ENCODE assay signal across 30 cellular contexts in genomic region chr11:122050021-122050710, GRCh38.
"Had no signal": no experiment of that assay in that cellular context is flagged by ENCODE, and none has a peak within 500 bp of the region (broad histone marks: within the 10 kb centered on the region; RNA-seq: fewer than 3 reads in every experiment).

No MANE protein-coding gene starts in this region.

- H3K27me3 Mint-ChIP-seq: activated CD8-positive, alpha-beta memory T cell treated with anti-CD3 and anti-CD28 coated beads, Interleukin-2, amount 10 ng/mL, durations not matched to agents 7 days and 5 days had no signal

- ATAC-seq: activated CD4-positive, alpha-beta T cell treated with anti-CD3 and anti-CD28 coated beads for 36 hours; activated CD8-positive, alpha-beta memory T cell treated with anti-CD3 and anti-CD28 coated beads, Interleukin-2, amount 10 ng/mL, durations not matched to agents 7 days and 5 days; activated CD8-positive, alpha-beta T cell treated with anti-CD3 and anti-CD28 coated beads, Interleukin-2, amount 10 ng/mL, durations not matched to agents 7 days and 5 days; activated naive CD4-positive, alpha-beta T cell treated with anti-CD3 and anti-CD28 coated beads, Interleukin-2, amount 50 U/mL, for 72 hours; body of pancreas; effector memory CD8-positive, alpha-beta T cell; gastrocnemius medialis; left cardiac atrium; left ventricle myocardium superior; pancreas; psoas muscle; stimulated activated naive B cell treated with anti-CD40 and anti-IgM and Interleukin-4, amounts not matched to agents 10 μg/mL and 1 μg/mL and 100 μg/mL, for 72 hours had no signal

- H3K4me1 Mint-ChIP-seq: activated CD4-positive, alpha-beta T cell treated with anti-CD3 and anti-CD28 coated beads for 36 hours; activated CD8-positive, alpha-beta memory T cell treated with anti-CD3 and anti-CD28 coated beads, Interleukin-2, amount 10 ng/mL, durations not matched to agents 7 days and 5 days; naive B cell; nephron progenitor cell; stimulated activated naive B cell treated with anti-CD40 and anti-IgM and Interleukin-4, amounts not matched to agents 10 μg/mL and 1 μg/mL and 100 μg/mL, for 72 hours had no signal

- H3K9me3 ChIP-seq: body of pancreas, esophagus squamous epithelium, gastrocnemius medialis, neutrophil, pancreas, thyroid gland, upper lobe of left lung, vagina had no signal

- H3K27ac Mint-ChIP-seq: activated CD4-positive, alpha-beta T cell treated with anti-CD3 and anti-CD28 coated beads for 36 hours; activated CD8-positive, alpha-beta T cell treated with anti-CD3 and anti-CD28 coated beads, Interleukin-2, amount 10 ng/mL, durations not matched to agents 7 days and 5 days; activated naive CD4-positive, alpha-beta T cell treated with anti-CD3 and anti-CD28 coated beads, Interleukin-2, amount 50 U/mL, for 72 hours; activated T-helper 2 cell treated with anti-CD3 and anti-CD28 coated beads, Interferon-gamma antibody, Interleukin-2, Interleukin-4, amounts not matched to agents 10 μg/mL and 5 μg/mL and 100 μg/mL, durations not matched to agents 14 hours and 24 hours and 36 hours; effector memory CD8-positive, alpha-beta T cell; naive B cell; nephron progenitor cell; stimulated activated naive B cell treated with anti-CD40 and anti-IgM and Interleukin-4, amounts not matched to agents 10 μg/mL and 1 μg/mL and 100 μg/mL, for 72 hours had no signal

- H3K27me3 ChIP-seq: body of pancreas, esophagus squamous epithelium, gastrocnemius medialis, pancreas, right atrium auricular region, stomach, thyroid gland, upper lobe of left lung, vagina had no signal

- H3K36me3 Mint-ChIP-seq: activated CD8-positive, alpha-beta memory T cell treated with anti-CD3 and anti-CD28 coated beads, Interleukin-2, amount 10 ng/mL, durations not matched to agents 7 days and 5 days; naive B cell; stimulated activated naive B cell treated with anti-CD40 and anti-IgM and Interleukin-4, amounts not matched to agents 10 μg/mL and 1 μg/mL and 100 μg/mL, for 72 hours had no signal

- H3K36me3 ChIP-seq: esophagus squamous epithelium, gastrocnemius medialis, neutrophil, pancreas, right atrium auricular region, stomach, thyroid gland, upper lobe of left lung, vagina had no signal

- H3K4me3 Mint-ChIP-seq: activated CD4-positive, alpha-beta T cell treated with anti-CD3 and anti-CD28 coated beads for 36 hours; activated CD8-positive, alpha-beta memory T cell treated with anti-CD3 and anti-CD28 coated beads, Interleukin-2, amount 10 ng/mL, durations not matched to agents 7 days and 5 days; activated CD8-positive, alpha-beta T cell treated with anti-CD3 and anti-CD28 coated beads, Interleukin-2, amount 10 ng/mL, durations not matched to agents 7 days and 5 days; effector memory CD8-positive, alpha-beta T cell; naive B cell; nephron progenitor cell; stimulated activated naive B cell treated with anti-CD40 and anti-IgM and Interleukin-4, amounts not matched to agents 10 μg/mL and 1 μg/mL and 100 μg/mL, for 72 hours had no signal

- H3K27ac ChIP-seq: body of pancreas, coronary artery, gastrocnemius medialis, neutrophil, pancreas, psoas muscle, right atrium auricular region, stomach, thyroid gland, upper lobe of left lung, vagina had no signal

- DNase-seq: activated CD4-positive, alpha-beta T cell treated with anti-CD3 and anti-CD28 coated beads for 36 hours; activated CD4-positive, CD25-positive, alpha-beta regulatory T cell; activated CD8-positive, alpha-beta memory T cell treated with anti-CD3 and anti-CD28 coated beads, Interleukin-2, amount 10 ng/mL, durations not matched to agents 7 days and 5 days; activated CD8-positive, alpha-beta T cell treated with anti-CD3 and anti-CD28 coated beads, Interleukin-2, amount 10 ng/mL, durations not matched to agents 7 days and 5 days; activated naive CD4-positive, alpha-beta T cell; activated T-cell treated with anti-CD3 and anti-CD28 coated beads, Interleukin-2, amount 50 U/mL, for 48 hours; aorta; body of pancreas; effector memory CD8-positive, alpha-beta T cell; esophagus squamous epithelium; gastrocnemius medialis; glutamatergic neuron; left cardiac atrium; left ventricle myocardium superior; naive B cell; nephron progenitor cell; pancreas; psoas muscle; stimulated activated CD4-positive, alpha-beta T cell treated with anti-CD3 and anti-CD28 coated beads, Interleukin-15, amount 100 ng/mL, for 24 hours; stimulated activated CD4-positive, alpha-beta T cell treated with anti-CD3 and anti-CD28 coated beads, Interleukin-2, amount 100 ng/mL, for 24 hours; stimulated activated naive B cell treated with anti-CD40 and anti-IgM and Interleukin-4, amounts not matched to agents 10 μg/mL and 1 μg/mL and 100 μg/mL, for 72 hours; stomach; thyroid gland; upper lobe of left lung had no signal

- H3K4me1 ChIP-seq: body of pancreas, gastrocnemius medialis, pancreas, psoas muscle, right atrium auricular region, stomach, thyroid gland, upper lobe of left lung, vagina had no signal

- H3K4me3 ChIP-seq: body of pancreas, coronary artery, esophagus squamous epithelium, gastrocnemius medialis, pancreas, psoas muscle, right atrium auricular region, stomach, thyroid gland, upper lobe of left lung, vagina had no signal
